10 cellular contexts compared by ENCODE assay signal in genomic region chr21:45984584-45985095, GRCh38. TPM values are rescaled to one million over a fixed set of nuclear protein-coding genes. Genes with fewer than 3 reads are reported as not detected.
DNase-seq lines count a peak whose midpoint lies in the region; ATAC-seq and TF ChIP-seq lines count a peak whose summit lies in the region.
"Had no signal": no experiment of that assay in that cellular context is flagged by ENCODE, and none has a peak within 500 bp of the region (broad histone marks: within the 10 kb centered on the region; RNA-seq: fewer than 3 reads in every experiment).

No MANE protein-coding gene starts in this region.

- peak overlapping the region; percentile 6 for H3K4me3 Mint-ChIP-seq in activated naive CD8-positive, alpha-beta T cell
- no peak overlapping the region for H3K4me3 Mint-ChIP-seq in activated naive CD8-positive, alpha-beta T cell treated with anti-CD3 and anti-CD28 coated beads for 36 hours
- H3K4me3 Mint-ChIP-seq in type B pancreatic cell: peak overlapping the region; percentile 77

- no peaks in the 10 kb centered on the region for H3K9me3 ChIP-seq in muscle layer of duodenum (ENCODE audit: control insufficient read depth in 1 of 2, low read length in 2 of 2)
- no peaks in the 10 kb centered on the region for H3K9me3 ChIP-seq in upper lobe of left lung

- TF ChIP-seq CTCF in brain microvascular endothelial cell (IDR thresholded peaks at IDR 0.05; ENCODE audit: low read depth, low read length, missing control alignments) (no peak), type B pancreatic cell (conservative IDR thresholded peaks at IDR 0.05) (no peak), upper lobe of left lung (IDR thresholded peaks at IDR 0.05) (no peak)

- TF ChIP-seq POLR2A in upper lobe of left lung (IDR thresholded peaks at IDR 0.05): no peak

- no peaks in the 10 kb centered on the region for H3K27me3 Mint-ChIP-seq in activated naive CD8-positive, alpha-beta T cell
- no peaks in the 10 kb centered on the region for H3K27me3 Mint-ChIP-seq in activated naive CD8-positive, alpha-beta T cell treated with anti-CD3 and anti-CD28 coated beads for 36 hours
- peaks cover 5% of the 10 kb centered on the region for H3K27me3 Mint-ChIP-seq in type B pancreatic cell

- H3K36me3 ChIP-seq in brain microvascular endothelial cell (replicated peaks): peaks cover 47% of the 10 kb centered on the region
- H3K36me3 ChIP-seq in muscle layer of duodenum (ENCODE audit: control insufficient read depth in 1 of 2, insufficient read depth in 2 of 2, low read length in 2 of 2): peaks cover 3 to 38% of the 10 kb centered on the region in 2 donors
- peaks cover 0 to 32% (median 15%) of the 10 kb centered on the region in 4 donors for H3K36me3 ChIP-seq in upper lobe of left lung

- no peak for DNase-seq in activated naive CD8-positive, alpha-beta T cell treated with anti-CD3 and anti-CD28 coated beads for 36 hours
- DNase-seq in brain microvascular endothelial cell (no peak), type B pancreatic cell (ENCODE audit: extremely low spot score, unreplicated experiment) (no peak), upper lobe of left lung (no peak)
- DNase-seq: substantia nigra had no signal

- H3K27ac ChIP-seq in brain microvascular endothelial cell (no peak overlapping the region), muscle layer of duodenum (ENCODE audit: low read length) (peak overlapping the region; percentile 40), upper lobe of left lung (peak overlapping the region in 2 of 4 donors; percentile 34 to 80)

- H3K4me3 ChIP-seq in brain microvascular endothelial cell (ENCODE audit: low read depth, low read length) (peak overlapping the region; percentile 99), muscle layer of duodenum (ENCODE audit: low read depth in 1 of 2, low read length in 2 of 2) (peak overlapping the region in 1 of 2 donors; percentile 98), upper lobe of left lung (no peak overlapping the region)

- H3K4me1 Mint-ChIP-seq in activated naive CD8-positive, alpha-beta T cell (ENCODE audit: low read depth): peaks cover 3% of the 10 kb centered on the region
- H3K4me1 Mint-ChIP-seq in activated naive CD8-positive, alpha-beta T cell treated with anti-CD3 and anti-CD28 coated beads for 36 hours: peaks cover 2% of the 10 kb centered on the region
- H3K4me1 Mint-ChIP-seq in type B pancreatic cell (ENCODE audit: unreplicated experiment): no peaks in the 10 kb centered on the region

- peaks cover 0 to 33% of the 10 kb centered on the region in 2 donors for H3K4me1 ChIP-seq in muscle layer of duodenum (ENCODE audit: control insufficient read depth in 1 of 2, insufficient read depth in 2 of 2, low read length in 2 of 2)
- peaks cover 5 to 17% (median 15%) of the 10 kb centered on the region in 4 donors for H3K4me1 ChIP-seq in upper lobe of left lung

- ATAC-seq in GM21360 (IDR thresholded peaks at IDR 0.05; ENCODE audit: unreplicated experiment) (no peak), upper lobe of left lung (ENCODE audit: low FRiP score in 2 of 2) (no peak), HG02610 (IDR thresholded peaks at IDR 0.05; ENCODE audit: unreplicated experiment) (no peak)
- ATAC-seq: activated CD4-positive, CD25-positive, alpha-beta regulatory T cell treated with anti-CD3 and anti-CD28 coated beads, Interleukin-2, amount 50 U/mL, for 24 hours had no signal

- WGBS in upper lobe of left lung, 2 donors: 82 to 91% methylated on average over 3 of the region's 3 CpGs

- TF ChIP-seq EP300 in upper lobe of left lung (IDR thresholded peaks at IDR 0.05): no peak

- H3K36me3 Mint-ChIP-seq in activated naive CD8-positive, alpha-beta T cell: peaks cover 3% of the 10 kb centered on the region
- H3K36me3 Mint-ChIP-seq in activated naive CD8-positive, alpha-beta T cell treated with anti-CD3 and anti-CD28 coated beads for 36 hours: peaks cover 3% of the 10 kb centered on the region
- peaks cover 10% of the 10 kb centered on the region for H3K36me3 Mint-ChIP-seq in type B pancreatic cell

- H3K27me3 ChIP-seq in brain microvascular endothelial cell (replicated peaks): no peaks in the 10 kb centered on the region
- H3K27me3 ChIP-seq in muscle layer of duodenum (ENCODE audit: low read depth, low read length): no peaks in the 10 kb centered on the region
- H3K27me3 ChIP-seq in upper lobe of left lung: peaks cover 0 to 5% (median 0%) of the 10 kb centered on the region in 4 donors

- peak overlapping the region; percentile 51 for H3K27ac Mint-ChIP-seq in activated naive CD8-positive, alpha-beta T cell
- no peak overlapping the region for H3K27ac Mint-ChIP-seq in activated naive CD8-positive, alpha-beta T cell treated with anti-CD3 and anti-CD28 coated beads for 36 hours
- H3K27ac Mint-ChIP-seq in type B pancreatic cell: peak overlapping the region; percentile 54

- no peaks in the 10 kb centered on the region for H3K9me3 Mint-ChIP-seq in activated naive CD8-positive, alpha-beta T cell (ENCODE audit: low read depth)
- no peaks in the 10 kb centered on the region for H3K9me3 Mint-ChIP-seq in activated naive CD8-positive, alpha-beta T cell treated with anti-CD3 and anti-CD28 coated beads for 36 hours
- H3K9me3 Mint-ChIP-seq in type B pancreatic cell: no peaks in the 10 kb centered on the region

- in situ Hi-C loops in brain microvascular endothelial cell (cut with HindIII; ENCODE audit: low pct_ligation_motif_present, low sequenced_read_pairs): no loop called here

RNA-seq across cellular contexts. Expression of gene COL6A1, which starts 3.1 kb away (rescaled TPM):
- total RNA-seq in activated naive CD8-positive, alpha-beta T cell treated with anti-CD3 and anti-CD28 coated beads for 36 hours: 1 to 10 TPM; 4.3 to 5.2 TPM
- 78.4 and 167 TPM in 2 replicates for total RNA-seq in type B pancreatic cell (ENCODE audit: low replicate concordance)
- total RNA-seq in upper lobe of left lung: 100 to 1,000 TPM in 5 of 6 donors, 10 to 100 TPM in 1; 61.9 to 351 (median 205) TPM

Comparison
In these comparisons a context has a peak if more than half of its experiments do, and no peak if none do; other contexts are left out.
1. RNA of gene COL6A1, which starts 3.1 kb away (total RNA-seq): 61.9 to 351 TPM in upper lobe of left lung and 78.4 to 167 TPM in type B pancreatic cell; 4.3 to 5.2 TPM in activated naive CD8-positive, alpha-beta T cell treated with anti-CD3 and anti-CD28 coated beads for 36 hours; every median in the first group is over 10 times any median in the second.